Comparison of ENCODE assay signal across 21 cellular contexts in the genomic region with DNA sequence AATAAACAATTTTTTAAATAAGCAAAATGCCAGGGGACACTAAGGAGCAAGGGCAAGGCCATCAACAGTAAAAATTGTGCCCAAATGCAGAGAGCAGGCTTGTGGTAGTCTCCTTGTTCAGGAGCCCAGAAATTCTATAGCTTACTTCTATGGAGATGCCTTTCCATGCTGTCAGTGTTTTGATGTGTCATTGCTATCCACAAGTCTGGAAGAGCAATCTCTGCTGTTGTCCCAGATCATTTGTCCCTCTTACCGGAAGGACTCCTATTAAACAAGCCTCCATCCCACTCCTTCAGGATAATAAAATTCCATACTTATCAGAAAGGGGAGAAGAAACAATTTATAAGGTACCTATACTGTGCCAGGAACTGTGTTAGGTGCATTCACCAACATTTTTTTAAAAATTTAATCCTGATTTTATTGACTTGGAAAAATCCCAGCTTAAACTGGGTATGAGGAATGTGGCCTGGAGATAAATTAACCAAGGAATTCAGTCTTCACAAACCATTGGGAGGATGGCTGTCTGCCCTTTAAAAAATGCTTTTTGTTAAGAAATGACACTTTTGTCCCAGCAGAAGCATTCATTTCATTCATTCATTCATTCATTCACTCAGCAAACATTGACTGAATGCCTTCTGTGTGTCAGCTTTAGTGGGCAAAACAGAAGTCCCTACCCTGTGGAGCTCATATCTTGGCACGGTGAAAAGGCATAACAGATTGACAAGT. TPM values are rescaled to one million over a fixed set of nuclear protein-coding genes. Genes with fewer than 3 reads are reported as not detected.
DNase-seq lines count a peak whose midpoint lies in the region; ATAC-seq, FAIRE-seq and TF ChIP-seq lines count a peak whose summit lies in the region.
"Had no signal": no experiment of that assay in that cellular context is flagged by ENCODE, and none has a peak within 500 bp of the region (broad histone marks: within the 10 kb centered on the region; RNA-seq: fewer than 3 reads in every experiment).

No MANE protein-coding gene starts in this region.

- intact Hi-C loops in endothelial cell of umbilical vein (cut with micrococcal nuclease) (loop anchor here (1.0 kb wide), 1 partner anchor 26 kb away; no protein-coding TSS in a partner anchor), HepG2 (cut with micrococcal nuclease; ENCODE audit: unreplicated experiment) (loop anchor here (5.0 kb wide), 1 partner anchor 530 kb away; a partner anchor contains a TSS)

- H2AFZ ChIP-seq in endothelial cell of umbilical vein (ENCODE audit: low read depth, low read length) (no peak overlapping the region), HepG2 (ENCODE audit: low read length) (no peak overlapping the region)

- H3K4me3 ChIP-seq in endothelial cell of umbilical vein (replicated peaks in 1 of 3; ENCODE audit: insufficient read depth in 1 of 3, low read depth in 1 of 3, low read length in 3 of 3), result no peak overlapping the region
- H3K4me3 ChIP-seq in HepG2 (replicated peaks in 1 of 3; ENCODE audit: insufficient read depth in 1 of 3, low read depth in 2 of 3, low read length in 3 of 3), result no peak overlapping the region
- H3K4me3 ChIP-seq: SK-N-MC had no signal

- no peak for TF ChIP-seq POLR2A in endothelial cell of umbilical vein (IDR thresholded peaks at IDR 0.05; ENCODE audit: low read depth, low read length)
- no peak for TF ChIP-seq POLR2A in HepG2 (IDR thresholded peaks at IDR 0.05; ENCODE audit: insufficient read depth in 1 of 2, low read depth in 2 of 2, low read length in 2 of 2)

- H3K4me1 Mint-ChIP-seq in stimulated activated effector memory CD8-positive, alpha-beta T cell treated with anti-CD3 and anti-CD28 coated beads, Interleukin-12 subunit alpha, Interleukin-12 subunit beta, amount 100 ng/mL, for 72 hours, result no peaks in the 10 kb centered on the region
- H3K4me1 Mint-ChIP-seq: activated CD4-positive, alpha-beta T cell treated with anti-CD3 and anti-CD28 coated beads, Interleukin-2, amount 10 ng/mL, durations not matched to agents 7 days and 5 days; activated naive CD4-positive, alpha-beta T cell treated with anti-CD3 and anti-CD28 coated beads, Interleukin-2, amount 50 U/mL, for 24 hours; CD4-positive, CD25-positive, alpha-beta regulatory T cell; T-helper 17 cell had no signal

- H3K36me3 ChIP-seq in endothelial cell of umbilical vein (ENCODE audit: control insufficient read depth in 2 of 2, extremely low read depth in 1 of 2, insufficient read depth in 2 of 2, low read length in 2 of 2) (no peaks in the 10 kb centered on the region), HepG2 (replicated peaks in 1 of 2; ENCODE audit: control insufficient read depth in 1 of 2, insufficient read depth in 2 of 2, low read length in 2 of 2) (no peaks in the 10 kb centered on the region)

- H3K79me2 ChIP-seq in endothelial cell of umbilical vein (ENCODE audit: control insufficient read depth, insufficient read depth, low read length) (no peaks in the 10 kb centered on the region), HepG2 (ENCODE audit: insufficient read depth, low read length) (no peaks in the 10 kb centered on the region)

- no peak for TF ChIP-seq RAD21 in HepG2 (CRISPR knock-in tag; IDR thresholded peaks at IDR 0.05)

- in situ Hi-C loops in HepG2 (cut with HindIII; ENCODE audit: extremely low pct_ligation_motif_present, low pct_unique_long_range_greater_than_20kb), result no loop called here

- dilution Hi-C loops in endothelial cell of umbilical vein (cut with MboI; ENCODE audit: extremely low pct_ligation_motif_present, low sequenced_read_pairs), result no loop called here

- no peaks in the 10 kb centered on the region for H3K9me1 ChIP-seq in endothelial cell of umbilical vein (replicated peaks; ENCODE audit: control insufficient read depth, extremely low read depth, insufficient read depth, low read length)

- no peaks in the 10 kb centered on the region for H3K9me3 Mint-ChIP-seq in stimulated activated effector memory CD8-positive, alpha-beta T cell treated with anti-CD3 and anti-CD28 coated beads, Interleukin-12 subunit alpha, Interleukin-12 subunit beta, amount 100 ng/mL, for 72 hours
- H3K9me3 Mint-ChIP-seq: activated naive CD4-positive, alpha-beta T cell treated with anti-CD3 and anti-CD28 coated beads, Interleukin-2, amount 50 U/mL, for 24 hours had no signal

- H3K4me2 ChIP-seq in endothelial cell of umbilical vein (ENCODE audit: insufficient read depth, low read length), result no peak overlapping the region
- H3K4me2 ChIP-seq in HepG2 (ENCODE audit: low read depth, low read length), result peak overlapping the region; percentile 61

- H4K20me1 ChIP-seq in endothelial cell of umbilical vein (replicated peaks; ENCODE audit: control insufficient read depth, extremely low read depth, insufficient read depth, low read length) (no peaks in the 10 kb centered on the region), HepG2 (ENCODE audit: insufficient read depth, low read length) (no peaks in the 10 kb centered on the region)

- H3K4me3 Mint-ChIP-seq in stimulated activated effector memory CD8-positive, alpha-beta T cell treated with anti-CD3 and anti-CD28 coated beads, Interleukin-12 subunit alpha, Interleukin-12 subunit beta, amount 100 ng/mL, for 72 hours, result no peak overlapping the region
- H3K4me3 Mint-ChIP-seq: activated CD4-positive, alpha-beta T cell treated with anti-CD3 and anti-CD28 coated beads, Interleukin-2, amount 10 ng/mL, durations not matched to agents 7 days and 5 days; activated naive CD4-positive, alpha-beta T cell treated with anti-CD3 and anti-CD28 coated beads, Interleukin-2, amount 50 U/mL, for 24 hours; CD4-positive, CD25-positive, alpha-beta regulatory T cell; T-helper 17 cell had no signal

- CTCF ChIA-PET in endothelial cell of umbilical vein (lab: Charles Lee) (interaction anchor here (1.5 kb wide), 1 partner anchor 9 kb away, joined by 3 read pairs; no protein-coding TSS in a partner anchor), HepG2 (lab: Yijun Ruan, JAX; ENCODE audit: low intra/inter-chr PET ratio, low total read pairs) (no interaction called here)

- H3K9ac ChIP-seq in endothelial cell of umbilical vein (replicated peaks; ENCODE audit: extremely low read depth, insufficient read depth, low read length) (no peak overlapping the region), HepG2 (ENCODE audit: insufficient read depth, low read depth, low read length) (peak overlapping the region; percentile 51; the same call in 1 of the 2 replicates)

- H3K4me1 ChIP-seq in endothelial cell of umbilical vein (ENCODE audit: control insufficient read depth, extremely low read depth, insufficient read depth, low read length) (peaks cover 10% of the 10 kb centered on the region), HepG2 (ENCODE audit: insufficient read depth, low read length) (peaks cover 71% of the 10 kb centered on the region)

- POLR2A ChIA-PET in endothelial cell of umbilical vein (lab: Charles Lee) (interaction anchor here (0.8 kb wide), 1 partner anchor 899 kb away, joined by 12 read pairs; no protein-coding TSS in a partner anchor), HepG2 (lab: Yijun Ruan, JAX) (no interaction called here)

- WGBS in HepG2 (ENCODE audit: low lambda C conversion rate), result 98% methylated on average over 2 of the region's 2 CpGs

- H3K9me3 ChIP-seq in endothelial cell of umbilical vein (replicated peaks; ENCODE audit: control insufficient read depth, insufficient read depth, low read length) (no peaks in the 10 kb centered on the region), HepG2 (ENCODE audit: low read length) (peaks cover 8% of the 10 kb centered on the region)

- no peak for TF ChIP-seq CTCF in endothelial cell of umbilical vein (IDR thresholded peaks at IDR 0.05; ENCODE audit: extremely low read depth in 1 of 2, insufficient read depth in 1 of 2, low read depth in 1 of 2, low read length in 2 of 2)
- no peak for TF ChIP-seq CTCF in HepG2 (CRISPR knock-in tag; IDR thresholded peaks at IDR 0.05)

- no peak for TF ChIP-seq EP300 in HepG2 (IDR thresholded peaks at IDR 0.05; ENCODE audit: low read depth in 2 of 2, low read length in 2 of 2)
- no peak for TF ChIP-seq EP300 in HepG2 (CRISPR knock-in tag; IDR thresholded peaks at IDR 0.05; ENCODE audit: borderline replicate concordance)

- FAIRE-seq in endothelial cell of umbilical vein (lab: Jason Lieb, UNC) (peak; percentile 40), HepG2 (lab: Jason Lieb, UNC) (no peak)
- FAIRE-seq: keratinocyte had no signal

- no peak overlapping the region for H3K27ac ChIP-seq in endothelial cell of umbilical vein (ENCODE audit: insufficient read depth, low read depth, low read length)
- H3K27ac ChIP-seq in HepG2 (ENCODE audit: extremely low read length, insufficient read depth, low read length), result peak overlapping the region; percentile 84
- H3K27ac ChIP-seq: SK-N-MC, VCaP had no signal

- BruUV-seq in endothelial cell of umbilical vein (replicated peaks; lab: Mats Ljungman, UMichigan) (no TSS peak), HepG2 (replicated peaks; lab: Mats Ljungman, UMichigan) (no TSS peak)

- peak; percentile 27; the same call in 2 of the 3 replicates for ATAC-seq in HepG2
- no peak for ATAC-seq in stimulated activated effector memory CD8-positive, alpha-beta T cell treated with anti-CD3 and anti-CD28 coated beads, Interleukin-12 subunit alpha, Interleukin-12 subunit beta, amount 100 ng/mL, for 72 hours
- no peak for ATAC-seq in HG02852 (IDR thresholded peaks at IDR 0.05; ENCODE audit: unreplicated experiment)
- ATAC-seq in GM19328 (IDR thresholded peaks at IDR 0.05; ENCODE audit: unreplicated experiment), result no peak
- no peak for ATAC-seq in HG03442 (IDR thresholded peaks at IDR 0.05; ENCODE audit: unreplicated experiment)
- ATAC-seq: T-helper 17 cell had no signal

- H3K36me3 Mint-ChIP-seq in stimulated activated effector memory CD8-positive, alpha-beta T cell treated with anti-CD3 and anti-CD28 coated beads, Interleukin-12 subunit alpha, Interleukin-12 subunit beta, amount 100 ng/mL, for 72 hours, result no peaks in the 10 kb centered on the region
- H3K36me3 Mint-ChIP-seq: activated naive CD4-positive, alpha-beta T cell treated with anti-CD3 and anti-CD28 coated beads, Interleukin-2, amount 50 U/mL, for 24 hours; CD4-positive, CD25-positive, alpha-beta regulatory T cell had no signal

- H3K27me3 ChIP-seq in endothelial cell of umbilical vein (ENCODE audit: control insufficient read depth in 2 of 2, insufficient read depth in 2 of 2, low read length in 2 of 2) (peaks cover 0 to 19% of the 10 kb centered on the region in 2 experiments), HepG2 (ENCODE audit: control insufficient read depth in 1 of 2, insufficient read depth in 2 of 2, low read length in 2 of 2) (no peaks in the 10 kb centered on the region)

- peak overlapping the region; percentile 33 for H3K27ac Mint-ChIP-seq in stimulated activated effector memory CD8-positive, alpha-beta T cell treated with anti-CD3 and anti-CD28 coated beads, Interleukin-12 subunit alpha, Interleukin-12 subunit beta, amount 100 ng/mL, for 72 hours
- H3K27ac Mint-ChIP-seq: activated CD4-positive, alpha-beta T cell treated with anti-CD3 and anti-CD28 coated beads, Interleukin-2, amount 10 ng/mL, durations not matched to agents 7 days and 5 days; activated naive CD4-positive, alpha-beta T cell treated with anti-CD3 and anti-CD28 coated beads, Interleukin-2, amount 50 U/mL, for 24 hours; T-helper 17 cell had no signal

- DNase-seq in amniotic epithelial cell (ENCODE audit: low read depth), result peak; percentile 63
- DNase-seq in endothelial cell of umbilical vein (ENCODE audit: low read depth, low spot score), result peak; percentile 49
- peak; percentile 21 for DNase-seq in HepG2 (ENCODE audit: low spot score)
- DNase-seq in stimulated activated effector memory CD8-positive, alpha-beta T cell treated with anti-CD3 and anti-CD28 coated beads, Interleukin-12 subunit alpha, Interleukin-12 subunit beta, amount 100 ng/mL, for 72 hours (ENCODE audit: low spot score in 2 of 2), result no peak
- DNase-seq: activated CD4-positive, alpha-beta T cell treated with anti-CD3 and anti-CD28 coated beads, Interleukin-2, amount 10 ng/mL, durations not matched to agents 7 days and 5 days; CD4-positive, CD25-positive, alpha-beta regulatory T cell; cortex of kidney; H7; NCI-H1436 treated with DMSO at 0.1 percent for 48 hours; NCI-H510A treated with DMSO at 0.1 percent for 48 hours; NK-92 treated with Interleukin-12 subunit alpha and Interleukin-12 subunit beta, amount 100 ng/mL, for 24 hours; T-helper 17 cell had no signal

RNA-seq across cellular contexts. Expression of a gene that starts 26.8 kb away (rescaled TPM):
- total RNA-seq in endothelial cell of umbilical vein (0.16 and 0.31 TPM in 2 replicates), HepG2 (2016; rRNA removed; fragmentation: Illumina TruSeq; extraction: Trizol) (not detected in 2 replicates)
- polyA plus RNA-seq in endothelial cell of umbilical vein (0.05 and 0.10 TPM in 2 replicates), HepG2 (2011; rRNA removed) (not detected in 2 replicates)
- polyA plus RNA-seq in endothelial cell of umbilical vein (2011; cell fraction: cytosol; rRNA removed), result 0.03 and 0.04 TPM in 2 replicates
- 0.20 and 0.25 TPM in 2 replicates for polyA plus RNA-seq in endothelial cell of umbilical vein (2011; cell fraction: nucleus; rRNA removed)
- polyA plus RNA-seq in endothelial cell of umbilical vein (2012), result 0.07 TPM in 1 of 2 replicates, not detected in the other
- polyA minus RNA-seq in endothelial cell of umbilical vein, result 0.17 and 0.28 TPM in 2 replicates
- polyA minus RNA-seq in endothelial cell of umbilical vein (2011; cell fraction: cytosol; rRNA and poly(A)+ RNA removed), result not detected
- 0.14 and 0.19 TPM in 2 replicates for polyA minus RNA-seq in endothelial cell of umbilical vein (2011; cell fraction: nucleus; rRNA and poly(A)+ RNA removed)
- not detected in 2 replicates for total RNA-seq in HepG2 (2016; cell fraction: cytosol; rRNA removed; fragmentation: Illumina TruSeq; extraction: Trizol; ENCODE audit: low read depth)
- not detected in 2 replicates for total RNA-seq in HepG2 (2016; cell fraction: insoluble cytoplasmic fraction; rRNA removed; fragmentation: Illumina TruSeq; extraction: Trizol)
- not detected in 2 replicates for total RNA-seq in HepG2 (2016; cell fraction: membrane; rRNA removed; fragmentation: Illumina TruSeq; extraction: Trizol)
- total RNA-seq in HepG2 (2016; cell fraction: nucleus; rRNA removed; fragmentation: Illumina TruSeq; extraction: Trizol), result not detected in 2 replicates
- not detected in 2 replicates for polyA plus RNA-seq in HepG2 (2011; cell fraction: cytosol; rRNA removed)
- not detected in 2 replicates for polyA plus RNA-seq in HepG2 (2011; cell fraction: nucleus; rRNA removed)
- polyA plus RNA-seq in HepG2 (2012), result not detected in 2 replicates
- polyA plus RNA-seq in HepG2 (2016; cell fraction: cytosol; fragmentation: Illumina TruSeq; extraction: Trizol; ENCODE audit: low read depth), result not detected in 2 replicates
- polyA plus RNA-seq in HepG2 (2016; cell fraction: insoluble cytoplasmic fraction; fragmentation: Illumina TruSeq; extraction: Trizol; ENCODE audit: low read depth), result not detected in 2 replicates
- polyA plus RNA-seq in HepG2 (2016; cell fraction: membrane; fragmentation: Illumina TruSeq; extraction: Trizol; ENCODE audit: low read depth), result not detected in 2 replicates
- not detected in 2 replicates for polyA plus RNA-seq in HepG2 (2016; cell fraction: nucleus; fragmentation: Illumina TruSeq; extraction: Trizol; ENCODE audit: insufficient read depth, low read depth)
- not detected in 2 replicates for polyA minus RNA-seq in HepG2 (2011; rRNA and poly(A)+ RNA removed; ENCODE audit: low replicate concordance)
- not detected in 2 replicates for polyA minus RNA-seq in HepG2 (2011; cell fraction: cytosol; rRNA and poly(A)+ RNA removed)
- not detected in 2 replicates for polyA minus RNA-seq in HepG2 (2011; cell fraction: nucleus; rRNA and poly(A)+ RNA removed)
- total RNA-seq: H7, MCF 10A, myocyte had no signal
- polyA plus RNA-seq: keratinocyte had no signal

Comparison
In these comparisons a context has a peak if more than half of its experiments do, and no peak if none do; other contexts are left out.
1. DNase-seq: peak in amniotic epithelial cell (single experiment), endothelial cell of umbilical vein (single experiment) and HepG2 (single experiment); none in stimulated activated effector memory CD8-positive, alpha-beta T cell treated with anti-CD3 and anti-CD28 coated beads, Interleukin-12 subunit alpha, Interleukin-12 subunit beta, amount 100 ng/mL, for 72 hours (0 of 2).